In the genomic region with DNA sequence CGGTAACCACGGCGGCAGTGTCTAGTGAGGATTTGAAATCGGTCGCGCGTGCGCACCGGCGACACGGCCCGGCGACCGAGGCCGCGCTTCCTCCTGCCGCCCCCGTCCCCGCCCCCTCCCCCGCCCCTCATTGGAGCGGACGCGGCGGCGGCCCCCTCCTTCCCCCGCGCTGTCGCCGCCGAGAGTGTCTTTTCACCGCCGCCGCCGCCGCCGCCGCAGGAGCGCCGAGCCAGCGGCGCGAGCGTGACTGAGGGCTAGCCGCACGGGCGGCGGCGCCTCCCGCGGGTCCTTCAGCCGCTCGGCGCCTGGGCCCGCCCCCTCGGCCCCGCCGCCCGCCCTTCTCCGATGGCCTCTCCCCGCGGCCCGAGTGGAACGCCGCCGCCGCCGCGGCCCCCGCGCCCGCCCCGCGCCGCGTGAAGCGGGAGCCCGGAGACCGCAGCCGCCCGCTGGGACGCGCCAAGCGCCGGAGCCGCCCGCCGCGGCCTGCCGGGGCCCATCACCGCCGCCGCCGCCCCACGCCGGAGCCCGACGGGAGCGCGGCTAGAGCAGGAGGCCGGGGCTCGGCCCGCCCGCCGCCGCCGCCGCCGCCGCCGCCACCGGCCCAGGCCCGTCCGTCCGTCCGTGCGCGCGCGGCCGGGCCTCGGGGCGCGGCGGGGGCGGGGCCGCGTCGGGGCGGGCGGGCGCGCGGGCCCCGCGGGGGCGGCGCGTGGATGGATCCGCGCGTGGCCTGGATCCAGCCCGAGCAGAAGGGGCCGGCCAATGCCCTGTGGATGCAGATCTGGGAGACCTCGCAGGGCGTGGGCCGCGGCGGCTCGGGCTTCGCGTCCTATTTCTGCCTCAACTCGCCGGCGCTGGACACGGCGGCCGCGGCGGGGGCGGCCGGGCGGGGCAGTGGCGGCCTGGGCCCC, we compare ENCODE assay signal across 8 cellular contexts. TPM values are rescaled to one million over a fixed set of nuclear protein-coding genes. Genes with fewer than 3 reads are reported as not detected.
DNase-seq lines count a peak whose midpoint lies in the region; ATAC-seq and TF ChIP-seq lines count a peak whose summit lies in the region.

A gene (plus strand): TSS at position 159 of the 908 bp plus-strand sequence. CDS start 552 bp downstream, at position 711.

- no TSS peak for BruUV-seq in Calu3 (replicated peaks; lab: Mats Ljungman, UMichigan)

- H4K20me1 ChIP-seq in KMS-11 (ENCODE audit: insufficient read depth) = peaks cover 24% of the 10 kb centered on the region

- peak within 1 kb of the TSS; percentile 85 for H3K4me2 ChIP-seq in KMS-11

- H3K9ac ChIP-seq in KMS-11 (peak within 1 kb of the TSS; percentile 100), rectal smooth muscle tissue (ENCODE audit: low read length) (peak within 1 kb of the TSS; percentile 85)

- H3K27ac Mint-ChIP-seq in Calu3 (ENCODE audit: unreplicated experiment) = peak within 1 kb of the TSS; percentile 69
- peak within 1 kb of the TSS; percentile 94 for H3K27ac Mint-ChIP-seq in activated naive CD8-positive, alpha-beta T cell treated with anti-CD3 and anti-CD28 coated beads, Interleukin-2, amount 50 U/mL, for 24 hours

- H3K4me3 ChIP-seq in KMS-11 (IDR thresholded peaks at IDR 0.05; ENCODE audit: insufficient read depth, low read depth, low read length) (no peak within 1 kb of the TSS), left ventricle myocardium inferior (peak within 1 kb of the TSS; percentile 87), rectal smooth muscle tissue (ENCODE audit: low read length) (peak within 1 kb of the TSS; percentile 80)

- H3K27me3 ChIP-seq in KMS-11 (ENCODE audit: insufficient read depth, low read depth) (no peaks in the 10 kb centered on the region), left ventricle myocardium inferior (ENCODE audit: low read depth) (no peaks in the 10 kb centered on the region), rectal smooth muscle tissue (ENCODE audit: control insufficient read depth, insufficient read depth, low read length) (no peaks in the 10 kb centered on the region)

- TF ChIP-seq CTCF in Calu3 (IDR thresholded peaks at IDR 0.05; ENCODE audit: unreplicated experiment) = no peak
- TF ChIP-seq CTCF in KMS-11 (conservative IDR thresholded peaks at IDR 0.05; ENCODE audit: low read depth, low read length) = no peak
- no peak for TF ChIP-seq CTCF in left ventricle myocardium inferior (IDR thresholded peaks at IDR 0.05; ENCODE audit: borderline replicate concordance)

- CTCF ChIA-PET in Calu3 (lab: Charles Lee) = interaction anchor here (0.9 kb wide), 1 partner anchor 81 kb away, joined by 3 read pairs; a partner anchor contains a TSS

- H3K4me1 ChIP-seq in KMS-11 (ENCODE audit: low read depth, poor library complexity, severe bottlenecking) (peaks cover 51% of the 10 kb centered on the region), left ventricle myocardium inferior (peaks cover 58% of the 10 kb centered on the region), rectal smooth muscle tissue (ENCODE audit: control insufficient read depth, insufficient read depth, low read length) (peaks cover 22% of the 10 kb centered on the region)

- H3K27ac ChIP-seq in KMS-11 = peak within 1 kb of the TSS; percentile 100
- peak within 1 kb of the TSS; percentile 99 for H3K27ac ChIP-seq in left ventricle myocardium inferior (replicated peaks)
- H3K27ac ChIP-seq in rectal smooth muscle tissue (ENCODE audit: low read depth, low read length) = peak within 1 kb of the TSS; percentile 96

- H3K36me3 ChIP-seq in KMS-11 (ENCODE audit: insufficient read depth) (no peaks in the 10 kb centered on the region), left ventricle myocardium inferior (no peaks in the 10 kb centered on the region), rectal smooth muscle tissue (ENCODE audit: control insufficient read depth, insufficient read depth, low read length) (no peaks in the 10 kb centered on the region)

- no peaks in the 10 kb centered on the region for H3K9me3 ChIP-seq in left ventricle myocardium inferior (replicated peaks)

- no peaks in the 10 kb centered on the region for H3K27me3 Mint-ChIP-seq in Calu3 (ENCODE audit: unreplicated experiment)
- H3K27me3 Mint-ChIP-seq in activated naive CD8-positive, alpha-beta T cell treated with anti-CD3 and anti-CD28 coated beads, Interleukin-2, amount 50 U/mL, for 24 hours = no peaks in the 10 kb centered on the region

- peaks cover 41% of the 10 kb centered on the region for H3K79me2 ChIP-seq in KMS-11 (ENCODE audit: insufficient read depth, low read depth)

- H3K4me3 Mint-ChIP-seq in Calu3 (ENCODE audit: low read depth, unreplicated experiment) = peak within 1 kb of the TSS; percentile 79
- peak within 1 kb of the TSS; percentile 82 for H3K4me3 Mint-ChIP-seq in activated naive CD8-positive, alpha-beta T cell treated with anti-CD3 and anti-CD28 coated beads, Interleukin-2, amount 50 U/mL, for 24 hours

- H3K36me3 Mint-ChIP-seq in Calu3 (ENCODE audit: insufficient read depth, unreplicated experiment) = peaks cover 35% of the 10 kb centered on the region
- peaks cover 23% of the 10 kb centered on the region for H3K36me3 Mint-ChIP-seq in activated naive CD8-positive, alpha-beta T cell treated with anti-CD3 and anti-CD28 coated beads, Interleukin-2, amount 50 U/mL, for 24 hours (ENCODE audit: low read depth)

- no peaks in the 10 kb centered on the region for H3K9me3 Mint-ChIP-seq in Calu3 (ENCODE audit: low read depth, unreplicated experiment)
- no peaks in the 10 kb centered on the region for H3K9me3 Mint-ChIP-seq in activated naive CD8-positive, alpha-beta T cell treated with anti-CD3 and anti-CD28 coated beads, Interleukin-2, amount 50 U/mL, for 24 hours

- ATAC-seq in GM19463 (IDR thresholded peaks at IDR 0.05; ENCODE audit: unreplicated experiment) = peak; percentile 4
- ATAC-seq in activated naive CD8-positive, alpha-beta T cell treated with anti-CD3 and anti-CD28 coated beads, Interleukin-2, amount 50 U/mL, for 24 hours = peak; percentile 16

- H2AFZ ChIP-seq in KMS-11 (ENCODE audit: low read depth) = peak within 1 kb of the TSS; percentile 48

- intact Hi-C loops in Calu3 (cut with micrococcal nuclease; ENCODE audit: unreplicated experiment) (loop anchor here (2.0 kb wide), 1 partner anchor 81 kb away; a partner anchor contains a TSS), left ventricle myocardium inferior (cut with micrococcal nuclease) (no loop called here)

- H3K4me1 Mint-ChIP-seq in Calu3 (ENCODE audit: low read depth, unreplicated experiment) = peaks cover 38% of the 10 kb centered on the region
- H3K4me1 Mint-ChIP-seq in activated naive CD8-positive, alpha-beta T cell treated with anti-CD3 and anti-CD28 coated beads, Interleukin-2, amount 50 U/mL, for 24 hours = peaks cover 41% of the 10 kb centered on the region

- DNase-seq in Calu3 (no peak), left ventricle myocardium inferior (peak; percentile 51), NCI-H2029 (lab: John Stamatoyannopoulos, UW) (no peak), NAMALWA (ENCODE audit: low spot score) (no peak)
- DNase-seq in activated naive CD8-positive, alpha-beta T cell treated with anti-CD3 and anti-CD28 coated beads, Interleukin-2, amount 50 U/mL, for 24 hours = peak; percentile 22

RNA-seq across cellular contexts. Expression of the gene that starts here (rescaled TPM):
- 34.4 and 39.9 TPM in 2 replicates for total RNA-seq in Calu3 (2022)
- total RNA-seq in left ventricle myocardium inferior = 9.5 TPM

Comparison
In these comparisons a context has a peak if more than half of its experiments do, and no peak if none do; other contexts are left out.
1. DNase-seq: peak in activated naive CD8-positive, alpha-beta T cell treated with anti-CD3 and anti-CD28 coated beads, Interleukin-2, amount 50 U/mL, for 24 hours (single experiment) and left ventricle myocardium inferior (single experiment); none in Calu3 (single experiment), NCI-H2029 (single experiment) and NAMALWA (single experiment).
2. Peak in every context shown above with its lines, with median percentiles within 50 percentile points of each other: H3K27ac ChIP-seq.